ENCODE assay signal across 12 cellular contexts in genomic region chr10:28089467-28089866, GRCh38.
DNase-seq lines count a peak whose midpoint lies in the region; FAIRE-seq and TF ChIP-seq lines count a peak whose summit lies in the region.
"Had no signal": no experiment of that assay in that cellular context is flagged by ENCODE, and none has a peak within 500 bp of the region (broad histone marks: within the 10 kb centered on the region; RNA-seq: fewer than 3 reads in every experiment).

No MANE protein-coding gene starts in this region.

- no peaks in the 10 kb centered on the region for H3K9me3 Mint-ChIP-seq in endothelial cell (ENCODE audit: unreplicated experiment)

- no peaks in the 10 kb centered on the region for H3K36me3 Mint-ChIP-seq in endothelial cell (ENCODE audit: low read depth, unreplicated experiment)

- H2BK5ac ChIP-seq in mesendoderm (ENCODE audit: low read length), result no peak overlapping the region

- H3K27me3 ChIP-seq in bronchial epithelial cell (ENCODE audit: control insufficient read depth, insufficient read depth, low read length), result no peaks in the 10 kb centered on the region
- no peaks in the 10 kb centered on the region for H3K27me3 ChIP-seq in mesendoderm (ENCODE audit: insufficient read depth, low read length, poor library complexity)

- no peaks in the 10 kb centered on the region for H3K79me1 ChIP-seq in mesendoderm (ENCODE audit: low read length)

- no peak overlapping the region for H3K9ac ChIP-seq in mesendoderm (ENCODE audit: low read length)
- H3K9ac ChIP-seq: parathyroid adenoma had no signal

- DNase-seq in Daoy (ENCODE audit: low read depth) (peak; percentile 60), M059J (ENCODE audit: low read depth) (peak; percentile 90), bronchial epithelial cell (ENCODE audit: low read depth) (peak; percentile 78), mesendoderm (peak; percentile 8), NCI-H345 (lab: John Stamatoyannopoulos, UW) (no peak), NCI-H748 (lab: John Stamatoyannopoulos, UW; ENCODE audit: unreplicated experiment) (no peak), NCI-H1105 treated with DMSO at 0.1 percent for 48 hours (lab: John Stamatoyannopoulos, UW) (no peak), endothelial cell (ENCODE audit: low spot score) (no peak)
- DNase-seq: cerebellar nuclear complex, left ventricle myocardium superior had no signal

- H3K4me1 Mint-ChIP-seq in endothelial cell (ENCODE audit: unreplicated experiment), result no peaks in the 10 kb centered on the region

- no peak overlapping the region for H3K27ac Mint-ChIP-seq in endothelial cell (ENCODE audit: unreplicated experiment)

- H3K23ac ChIP-seq in mesendoderm (ENCODE audit: low read length), result no peak overlapping the region

- no peak overlapping the region for H3K18ac ChIP-seq in mesendoderm (ENCODE audit: low read length)

- H3K27ac ChIP-seq in mesendoderm (ENCODE audit: low read depth, low read length), result no peak overlapping the region
- H3K27ac ChIP-seq: parathyroid adenoma had no signal

- no peaks in the 10 kb centered on the region for H3K4me1 ChIP-seq in mesendoderm (ENCODE audit: control insufficient read depth, low read depth, low read length)
- H3K4me1 ChIP-seq: parathyroid adenoma had no signal

- H4K5ac ChIP-seq in mesendoderm (ENCODE audit: low read length), result no peak overlapping the region

- TF ChIP-seq CTCF in bronchial epithelial cell (IDR thresholded peaks at IDR 0.05; ENCODE audit: insufficient read depth, low read length, severe bottlenecking), result no peak
- TF ChIP-seq CTCF in endothelial cell (IDR thresholded peaks at IDR 0.05; ENCODE audit: unreplicated experiment), result no peak

- no peak overlapping the region for H2AK5ac ChIP-seq in mesendoderm (ENCODE audit: low read length)

- H4K8ac ChIP-seq in mesendoderm (ENCODE audit: low read depth, low read length), result no peak overlapping the region

- FAIRE-seq in bronchial epithelial cell (lab: Jason Lieb, UNC), result no peak
- FAIRE-seq: GM12892 had no signal

- no peaks in the 10 kb centered on the region for H3K27me3 Mint-ChIP-seq in endothelial cell (ENCODE audit: unreplicated experiment)

- no peak overlapping the region for H3K4me2 ChIP-seq in mesendoderm (ENCODE audit: low read length)

- no peak overlapping the region for H3K56ac ChIP-seq in mesendoderm (ENCODE audit: low read length)

- H3K4ac ChIP-seq in mesendoderm (ENCODE audit: low read depth, low read length), result no peak overlapping the region

- H2BK120ac ChIP-seq in mesendoderm (ENCODE audit: low read depth, low read length), result no peak overlapping the region

- no peaks in the 10 kb centered on the region for H3K79me2 ChIP-seq in mesendoderm (ENCODE audit: control insufficient read depth, insufficient read depth, low read length)
- H3K79me2 ChIP-seq: parathyroid adenoma had no signal

- no peak overlapping the region for H3K4me3 Mint-ChIP-seq in endothelial cell (ENCODE audit: unreplicated experiment)

- H3K36me3 ChIP-seq in bronchial epithelial cell (ENCODE audit: control insufficient read depth, insufficient read depth, low read length), result no peaks in the 10 kb centered on the region
- H3K36me3 ChIP-seq in mesendoderm (ENCODE audit: control insufficient read depth, insufficient read depth, low read length), result no peaks in the 10 kb centered on the region

- no peak overlapping the region for H3K4me3 ChIP-seq in bronchial epithelial cell (ENCODE audit: low read depth, low read length)
- no peak overlapping the region for H3K4me3 ChIP-seq in mesendoderm (ENCODE audit: low read length)

- no peak overlapping the region for H2BK15ac ChIP-seq in mesendoderm (replicated peaks; ENCODE audit: low read depth)

- WGBS in mesendoderm (ENCODE audit: extremely low coverage, insufficient coverage, low lambda C conversion rate), result no CpG with 5 or more reads among the region's 10 CpGs

Comparison
In these comparisons a context has a peak if more than half of its experiments do, and no peak if none do; other contexts are left out.
1. DNase-seq: peak in Daoy (single experiment), M059J (single experiment), bronchial epithelial cell (single experiment) and mesendoderm (single experiment); none in NCI-H345 (single experiment), NCI-H748 (single experiment), NCI-H1105 treated with DMSO at 0.1 percent for 48 hours (single experiment) and endothelial cell (single experiment).